ENCODE assay signal across 2 cellular contexts in genomic region chr16:81494434-81494806, GRCh38.
TF ChIP-seq lines count a peak whose summit lies in the region.

No MANE protein-coding gene starts in this region.

TF ChIP-seq in K562, 482 proteins besides CTCF, POLR2A, EP300 and RAD21 (continues in another document):
- TF ChIP-seq FOXM1 (IDR thresholded peaks at IDR 0.05; ENCODE audit: low read depth), result no peak
- no peak for TF ChIP-seq FOXM1 (CRISPR knock-in tag; IDR thresholded peaks at IDR 0.05; ENCODE audit: low read depth)
- no peak for TF ChIP-seq ZNF408 (CRISPR knock-in tag; IDR thresholded peaks at IDR 0.05; ENCODE audit: low read depth)
- TF ChIP-seq ZNF197 (CRISPR knock-in tag; IDR thresholded peaks at IDR 0.05; ENCODE audit: low read depth), result no peak
- no peak for TF ChIP-seq BRD4 (IDR thresholded peaks at IDR 0.05)
- no peak for TF ChIP-seq ETV5 (CRISPR knock-in tag; IDR thresholded peaks at IDR 0.05; ENCODE audit: low read depth)
- no peak for TF ChIP-seq ZNF830 (CRISPR knock-in tag; IDR thresholded peaks at IDR 0.05)
- TF ChIP-seq IFI16 (CRISPR knock-in tag; IDR thresholded peaks at IDR 0.05), result no peak
- no peak for TF ChIP-seq ZNF77 (CRISPR knock-in tag; IDR thresholded peaks at IDR 0.05)
- no peak for TF ChIP-seq BRF1 (IDR thresholded peaks at IDR 0.05; ENCODE audit: borderline replicate concordance, extremely low read depth, insufficient read length)
- TF ChIP-seq IRF9 (tag; IDR thresholded peaks at IDR 0.05), result no peak
- TF ChIP-seq MCM3 (IDR thresholded peaks at IDR 0.05), result no peak
- no peak for TF ChIP-seq SOX6 (IDR thresholded peaks at IDR 0.05)
- no peak for TF ChIP-seq ZKSCAN3 (CRISPR knock-in tag; IDR thresholded peaks at IDR 0.05)
- TF ChIP-seq ZKSCAN1 (IDR thresholded peaks at IDR 0.05; ENCODE audit: low read depth, low read length), result no peak
- peak; percentile 18; the same call in 1 of the 2 replicates for TF ChIP-seq ZNF395 (CRISPR knock-in tag; IDR thresholded peaks at IDR 0.05)
- TF ChIP-seq ZNF280A (IDR thresholded peaks at IDR 0.05; ENCODE audit: low read depth, partially characterized antibody), result no peak
- TF ChIP-seq DNMT1 (IDR thresholded peaks at IDR 0.05), result no peak
- TF ChIP-seq ZBTB26 (CRISPR knock-in tag; IDR thresholded peaks at IDR 0.05), result no peak
- TF ChIP-seq ZBTB7A (IDR thresholded peaks at IDR 0.05; ENCODE audit: borderline replicate concordance, control insufficient read depth, low read depth, low read length), result peak; percentile 70; the same call in 1 of the 2 replicates
- no peak for TF ChIP-seq MLLT1 (IDR thresholded peaks at IDR 0.05)
- 0 out of 2 replicates have a peak, but pooled peaks have one; percentile 35 for TF ChIP-seq PHB (CRISPR knock-in tag; IDR thresholded peaks at IDR 0.05)
- TF ChIP-seq KDM5B (IDR thresholded peaks at IDR 0.05; ENCODE audit: insufficient replicate concordance, low read depth, low read length), result no peak
- no peak for TF ChIP-seq ZBTB33 (CRISPR knock-in tag; IDR thresholded peaks at IDR 0.05)
- TF ChIP-seq MBD2 (IDR thresholded peaks at IDR 0.05; ENCODE audit: borderline replicate concordance, low read depth), result no peak
- TF ChIP-seq XRCC4 (IDR thresholded peaks at IDR 0.05; ENCODE audit: extremely low read depth, insufficient read depth, insufficient read length), result no peak

TF ChIP-seq in GM12891, 5 proteins besides CTCF, POLR2A, EP300 and RAD21:
- no peak for TF ChIP-seq TAF1 (IDR thresholded peaks at IDR 0.05; ENCODE audit: low read depth, low read length)
- TF ChIP-seq PAX5 (IDR thresholded peaks at IDR 0.05; ENCODE audit: insufficient read depth, low read length, severe bottlenecking), result no peak
